Comparison of ENCODE assay signal across 2 cellular contexts in the genomic region with DNA sequence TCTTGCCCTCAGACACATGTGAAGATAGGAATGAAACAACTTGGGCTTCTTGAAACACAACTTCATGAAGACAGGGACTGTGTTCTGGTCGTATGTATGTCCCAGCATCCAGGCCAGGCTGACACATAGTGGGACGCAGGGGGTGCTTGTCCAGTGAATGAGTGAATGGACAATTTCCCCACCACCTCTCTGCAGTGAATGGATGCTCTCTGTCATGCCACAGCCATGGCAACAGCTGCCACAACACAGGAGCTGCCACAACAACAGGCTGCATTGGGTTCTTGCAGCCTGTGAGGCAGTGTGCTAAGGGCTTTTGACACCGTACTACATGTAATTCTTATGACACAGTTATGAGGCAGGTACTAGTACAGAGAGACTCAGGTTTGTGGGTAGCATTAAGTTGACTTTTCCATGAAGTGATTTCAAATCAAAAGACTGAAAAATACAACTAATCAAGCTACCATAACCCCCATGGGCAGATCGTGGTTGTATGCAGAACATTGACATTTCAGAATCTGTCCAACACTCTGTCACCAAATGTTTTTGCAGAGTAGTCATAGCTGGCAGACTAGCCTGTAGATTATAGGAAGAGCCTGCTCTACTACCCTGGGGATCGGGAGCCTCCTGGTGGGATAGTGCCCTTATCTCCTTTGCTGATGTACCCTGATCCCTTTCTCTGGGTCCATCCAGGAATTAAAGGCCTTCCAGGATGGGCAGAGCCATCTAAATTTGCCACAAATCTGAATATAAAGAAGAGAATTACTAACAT.
TF ChIP-seq lines count a peak whose summit lies in the region.

No MANE protein-coding gene starts in this region.

TF ChIP-seq in SK-N-SH, 30 proteins besides CTCF, POLR2A, EP300 and RAD21 (continued from another document):
- TF ChIP-seq TEAD4 (IDR thresholded peaks at IDR 0.05; ENCODE audit: borderline replicate concordance, insufficient read depth): no peak
- no peak for TF ChIP-seq MEF2A (IDR thresholded peaks at IDR 0.05; ENCODE audit: borderline replicate concordance, low read depth)
- TF ChIP-seq, protein P1, sequence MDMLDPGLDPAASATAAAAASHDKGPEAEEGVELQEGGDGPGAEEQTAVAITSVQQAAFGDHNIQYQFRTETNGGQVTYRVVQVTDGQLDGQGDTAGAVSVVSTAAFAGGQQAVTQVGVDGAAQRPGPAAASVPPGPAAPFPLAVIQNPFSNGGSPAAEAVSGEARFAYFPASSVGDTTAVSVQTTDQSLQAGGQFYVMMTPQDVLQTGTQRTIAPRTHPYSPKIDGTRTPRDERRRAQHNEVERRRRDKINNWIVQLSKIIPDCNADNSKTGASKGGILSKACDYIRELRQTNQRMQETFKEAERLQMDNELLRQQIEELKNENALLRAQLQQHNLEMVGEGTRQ (IDR thresholded peaks at IDR 0.05; ENCODE audit: borderline replicate concordance, low read depth, low read length): no peak
- no peak for TF ChIP-seq MXI1 (IDR thresholded peaks at IDR 0.05; ENCODE audit: low read depth, low read length)
- TF ChIP-seq FOXM1 (IDR thresholded peaks at IDR 0.05; ENCODE audit: low read depth): no peak
- TF ChIP-seq POLR2AphosphoS5 (IDR thresholded peaks at IDR 0.05; ENCODE audit: low read depth, low read length): no peak
- no peak for TF ChIP-seq GABPA (IDR thresholded peaks at IDR 0.05; ENCODE audit: low read depth)
- no peak for TF ChIP-seq FOSL2 (IDR thresholded peaks at IDR 0.05; ENCODE audit: borderline replicate concordance, low read depth)
- TF ChIP-seq, protein P2, sequence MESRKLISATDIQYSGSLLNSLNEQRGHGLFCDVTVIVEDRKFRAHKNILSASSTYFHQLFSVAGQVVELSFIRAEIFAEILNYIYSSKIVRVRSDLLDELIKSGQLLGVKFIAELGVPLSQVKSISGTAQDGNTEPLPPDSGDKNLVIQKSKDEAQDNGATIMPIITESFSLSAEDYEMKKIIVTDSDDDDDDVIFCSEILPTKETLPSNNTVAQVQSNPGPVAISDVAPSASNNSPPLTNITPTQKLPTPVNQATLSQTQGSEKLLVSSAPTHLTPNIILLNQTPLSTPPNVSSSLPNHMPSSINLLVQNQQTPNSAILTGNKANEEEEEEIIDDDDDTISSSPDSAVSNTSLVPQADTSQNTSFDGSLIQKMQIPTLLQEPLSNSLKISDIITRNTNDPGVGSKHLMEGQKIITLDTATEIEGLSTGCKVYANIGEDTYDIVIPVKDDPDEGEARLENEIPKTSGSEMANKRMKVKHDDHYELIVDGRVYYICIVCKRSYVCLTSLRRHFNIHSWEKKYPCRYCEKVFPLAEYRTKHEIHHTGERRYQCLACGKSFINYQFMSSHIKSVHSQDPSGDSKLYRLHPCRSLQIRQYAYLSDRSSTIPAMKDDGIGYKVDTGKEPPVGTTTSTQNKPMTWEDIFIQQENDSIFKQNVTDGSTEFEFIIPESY (IDR thresholded peaks at IDR 0.05; ENCODE audit: borderline replicate concordance, low read depth): no peak
- no peak for TF ChIP-seq GATA2 (CRISPR knock-in tag; IDR thresholded peaks at IDR 0.05)
- TF ChIP-seq CHD2 (IDR thresholded peaks at IDR 0.05; ENCODE audit: low read length, partially characterized antibody): no peak
- TF ChIP-seq, protein P3, sequence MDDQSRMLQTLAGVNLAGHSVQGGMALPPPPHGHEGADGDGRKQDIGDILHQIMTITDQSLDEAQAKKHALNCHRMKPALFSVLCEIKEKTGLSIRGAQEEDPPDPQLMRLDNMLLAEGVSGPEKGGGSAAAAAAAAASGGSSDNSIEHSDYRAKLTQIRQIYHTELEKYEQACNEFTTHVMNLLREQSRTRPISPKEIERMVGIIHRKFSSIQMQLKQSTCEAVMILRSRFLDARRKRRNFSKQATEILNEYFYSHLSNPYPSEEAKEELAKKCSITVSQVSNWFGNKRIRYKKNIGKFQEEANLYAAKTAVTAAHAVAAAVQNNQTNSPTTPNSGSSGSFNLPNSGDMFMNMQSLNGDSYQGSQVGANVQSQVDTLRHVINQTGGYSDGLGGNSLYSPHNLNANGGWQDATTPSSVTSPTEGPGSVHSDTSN (IDR thresholded peaks at IDR 0.05): no peak
- TF ChIP-seq, protein P4, sequence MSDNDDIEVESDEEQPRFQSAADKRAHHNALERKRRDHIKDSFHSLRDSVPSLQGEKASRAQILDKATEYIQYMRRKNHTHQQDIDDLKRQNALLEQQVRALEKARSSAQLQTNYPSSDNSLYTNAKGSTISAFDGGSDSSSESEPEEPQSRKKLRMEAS (IDR thresholded peaks at IDR 0.05; ENCODE audit: low read depth): no peak
- no peak for TF ChIP-seq NRF1 (IDR thresholded peaks at IDR 0.05; ENCODE audit: low read depth, low read length)
- no peak for TF ChIP-seq RFX5 (IDR thresholded peaks at IDR 0.05; ENCODE audit: low read length)

TF ChIP-seq in SK-N-SH treated with all-trans-retinoic acid at 6 μM for 48 hours, 23 proteins besides CTCF, POLR2A, EP300 and RAD21 (continued from another document):
- TF ChIP-seq ARNTL (CRISPR knock-in tag; IDR thresholded peaks at IDR 0.05; ENCODE audit: borderline replicate concordance, low read depth) (no peak), SNAI2 (CRISPR knock-in tag; IDR thresholded peaks at IDR 0.05) (no peak), ZNF565 (CRISPR knock-in tag; conservative IDR thresholded peaks at IDR 0.05; ENCODE audit: low read depth) (no peak), ESRRG (CRISPR knock-in tag; IDR thresholded peaks at IDR 0.05) (no peak), PPARA (CRISPR knock-in tag; IDR thresholded peaks at IDR 0.05; ENCODE audit: borderline replicate concordance) (no peak), TCF4 (CRISPR knock-in tag; IDR thresholded peaks at IDR 0.05; ENCODE audit: borderline replicate concordance) (no peak), ZFP30 (CRISPR knock-in tag; IDR thresholded peaks at IDR 0.05) (no peak), RARB (CRISPR knock-in tag; IDR thresholded peaks at IDR 0.05) (no peak), ZNF8 (CRISPR knock-in tag; IDR thresholded peaks at IDR 0.05) (no peak), OSR1 (CRISPR knock-in tag; IDR thresholded peaks at IDR 0.05) (no peak), ZC3H10 (CRISPR knock-in tag; IDR thresholded peaks at IDR 0.05) (no peak), ZFP3 (CRISPR knock-in tag; IDR thresholded peaks at IDR 0.05) (no peak)
- TF ChIP-seq, protein P5, sequence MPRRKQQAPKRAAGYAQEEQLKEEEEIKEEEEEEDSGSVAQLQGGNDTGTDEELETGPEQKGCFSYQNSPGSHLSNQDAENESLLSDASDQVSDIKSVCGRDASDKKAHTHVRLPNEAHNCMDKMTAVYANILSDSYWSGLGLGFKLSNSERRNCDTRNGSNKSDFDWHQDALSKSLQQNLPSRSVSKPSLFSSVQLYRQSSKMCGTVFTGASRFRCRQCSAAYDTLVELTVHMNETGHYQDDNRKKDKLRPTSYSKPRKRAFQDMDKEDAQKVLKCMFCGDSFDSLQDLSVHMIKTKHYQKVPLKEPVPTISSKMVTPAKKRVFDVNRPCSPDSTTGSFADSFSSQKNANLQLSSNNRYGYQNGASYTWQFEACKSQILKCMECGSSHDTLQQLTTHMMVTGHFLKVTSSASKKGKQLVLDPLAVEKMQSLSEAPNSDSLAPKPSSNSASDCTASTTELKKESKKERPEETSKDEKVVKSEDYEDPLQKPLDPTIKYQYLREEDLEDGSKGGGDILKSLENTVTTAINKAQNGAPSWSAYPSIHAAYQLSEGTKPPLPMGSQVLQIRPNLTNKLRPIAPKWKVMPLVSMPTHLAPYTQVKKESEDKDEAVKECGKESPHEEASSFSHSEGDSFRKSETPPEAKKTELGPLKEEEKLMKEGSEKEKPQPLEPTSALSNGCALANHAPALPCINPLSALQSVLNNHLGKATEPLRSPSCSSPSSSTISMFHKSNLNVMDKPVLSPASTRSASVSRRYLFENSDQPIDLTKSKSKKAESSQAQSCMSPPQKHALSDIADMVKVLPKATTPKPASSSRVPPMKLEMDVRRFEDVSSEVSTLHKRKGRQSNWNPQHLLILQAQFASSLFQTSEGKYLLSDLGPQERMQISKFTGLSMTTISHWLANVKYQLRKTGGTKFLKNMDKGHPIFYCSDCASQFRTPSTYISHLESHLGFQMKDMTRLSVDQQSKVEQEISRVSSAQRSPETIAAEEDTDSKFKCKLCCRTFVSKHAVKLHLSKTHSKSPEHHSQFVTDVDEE (CRISPR knock-in tag; IDR thresholded peaks at IDR 0.05): no peak
- TF ChIP-seq, protein P6, sequence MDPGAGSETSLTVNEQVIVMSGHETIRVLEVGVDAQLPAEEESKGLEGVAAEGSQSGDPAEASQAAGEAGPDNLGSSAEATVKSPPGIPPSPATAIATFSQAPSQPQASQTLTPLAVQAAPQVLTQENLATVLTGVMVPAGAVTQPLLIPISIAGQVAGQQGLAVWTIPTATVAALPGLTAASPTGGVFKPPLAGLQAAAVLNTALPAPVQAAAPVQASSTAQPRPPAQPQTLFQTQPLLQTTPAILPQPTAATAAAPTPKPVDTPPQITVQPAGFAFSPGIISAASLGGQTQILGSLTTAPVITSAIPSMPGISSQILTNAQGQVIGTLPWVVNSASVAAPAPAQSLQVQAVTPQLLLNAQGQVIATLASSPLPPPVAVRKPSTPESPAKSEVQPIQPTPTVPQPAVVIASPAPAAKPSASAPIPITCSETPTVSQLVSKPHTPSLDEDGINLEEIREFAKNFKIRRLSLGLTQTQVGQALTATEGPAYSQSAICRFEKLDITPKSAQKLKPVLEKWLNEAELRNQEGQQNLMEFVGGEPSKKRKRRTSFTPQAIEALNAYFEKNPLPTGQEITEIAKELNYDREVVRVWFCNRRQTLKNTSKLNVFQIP (CRISPR knock-in tag; IDR thresholded peaks at IDR 0.05; ENCODE audit: borderline replicate concordance, low read depth): no peak
- TF ChIP-seq, protein P7, sequence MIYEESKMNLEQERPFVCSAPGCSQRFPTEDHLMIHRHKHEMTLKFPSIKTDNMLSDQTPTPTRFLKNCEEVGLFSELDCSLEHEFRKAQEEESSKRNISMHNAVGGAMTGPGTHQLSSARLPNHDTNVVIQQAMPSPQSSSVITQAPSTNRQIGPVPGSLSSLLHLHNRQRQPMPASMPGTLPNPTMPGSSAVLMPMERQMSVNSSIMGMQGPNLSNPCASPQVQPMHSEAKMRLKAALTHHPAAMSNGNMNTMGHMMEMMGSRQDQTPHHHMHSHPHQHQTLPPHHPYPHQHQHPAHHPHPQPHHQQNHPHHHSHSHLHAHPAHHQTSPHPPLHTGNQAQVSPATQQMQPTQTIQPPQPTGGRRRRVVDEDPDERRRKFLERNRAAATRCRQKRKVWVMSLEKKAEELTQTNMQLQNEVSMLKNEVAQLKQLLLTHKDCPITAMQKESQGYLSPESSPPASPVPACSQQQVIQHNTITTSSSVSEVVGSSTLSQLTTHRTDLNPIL (CRISPR knock-in tag; IDR thresholded peaks at IDR 0.05; ENCODE audit: low read depth): no peak
- TF ChIP-seq, protein P8, sequence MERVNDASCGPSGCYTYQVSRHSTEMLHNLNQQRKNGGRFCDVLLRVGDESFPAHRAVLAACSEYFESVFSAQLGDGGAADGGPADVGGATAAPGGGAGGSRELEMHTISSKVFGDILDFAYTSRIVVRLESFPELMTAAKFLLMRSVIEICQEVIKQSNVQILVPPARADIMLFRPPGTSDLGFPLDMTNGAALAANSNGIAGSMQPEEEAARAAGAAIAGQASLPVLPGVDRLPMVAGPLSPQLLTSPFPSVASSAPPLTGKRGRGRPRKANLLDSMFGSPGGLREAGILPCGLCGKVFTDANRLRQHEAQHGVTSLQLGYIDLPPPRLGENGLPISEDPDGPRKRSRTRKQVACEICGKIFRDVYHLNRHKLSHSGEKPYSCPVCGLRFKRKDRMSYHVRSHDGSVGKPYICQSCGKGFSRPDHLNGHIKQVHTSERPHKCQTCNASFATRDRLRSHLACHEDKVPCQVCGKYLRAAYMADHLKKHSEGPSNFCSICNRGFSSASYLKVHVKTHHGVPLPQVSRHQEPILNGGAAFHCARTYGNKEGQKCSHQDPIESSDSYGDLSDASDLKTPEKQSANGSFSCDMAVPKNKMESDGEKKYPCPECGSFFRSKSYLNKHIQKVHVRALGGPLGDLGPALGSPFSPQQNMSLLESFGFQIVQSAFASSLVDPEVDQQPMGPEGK (CRISPR knock-in tag; IDR thresholded peaks at IDR 0.05; ENCODE audit: borderline replicate concordance): no peak
- TF ChIP-seq, protein P9, sequence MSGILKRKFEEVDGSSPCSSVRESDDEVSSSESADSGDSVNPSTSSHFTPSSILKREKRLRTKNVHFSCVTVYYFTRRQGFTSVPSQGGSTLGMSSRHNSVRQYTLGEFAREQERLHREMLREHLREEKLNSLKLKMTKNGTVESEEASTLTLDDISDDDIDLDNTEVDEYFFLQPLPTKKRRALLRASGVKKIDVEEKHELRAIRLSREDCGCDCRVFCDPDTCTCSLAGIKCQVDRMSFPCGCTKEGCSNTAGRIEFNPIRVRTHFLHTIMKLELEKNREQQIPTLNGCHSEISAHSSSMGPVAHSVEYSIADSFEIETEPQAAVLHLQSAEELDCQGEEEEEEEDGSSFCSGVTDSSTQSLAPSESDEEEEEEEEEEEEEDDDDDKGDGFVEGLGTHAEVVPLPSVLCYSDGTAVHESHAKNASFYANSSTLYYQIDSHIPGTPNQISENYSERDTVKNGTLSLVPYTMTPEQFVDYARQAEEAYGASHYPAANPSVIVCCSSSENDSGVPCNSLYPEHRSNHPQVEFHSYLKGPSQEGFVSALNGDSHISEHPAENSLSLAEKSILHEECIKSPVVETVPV (CRISPR knock-in tag; IDR thresholded peaks at IDR 0.05): no peak
